Comparison of ENCODE assay signal across 8 cellular contexts in genomic region chr6:46129634-46130505, GRCh38. TPM values are rescaled to one million over a fixed set of nuclear protein-coding genes. Genes with fewer than 3 reads are reported as not detected.
DNase-seq lines count a peak whose midpoint lies in the region; ATAC-seq and TF ChIP-seq lines count a peak whose summit lies in the region.

TSS of gene ENPP4 (plus strand) at chr6:46129989. CDS start at chr6:46139584, 9,595 bp downstream.

- POLR2A ChIA-PET in HEK293 (lab: Yijun Ruan, JAX): interaction anchor here (0.6 to 1.8 kb wide), 9 partner anchors 9 to 217 kb away, joined by 3 to 12 read pairs (median 3); partner anchors contain the start of genes CLIC5 and ENPP5

- intact Hi-C loops in adrenal gland (cut with DNase I): no loop called here
- intact Hi-C loops in left ventricle myocardium inferior (cut with micrococcal nuclease): no loop called here
- intact Hi-C loops in posterior vena cava (cut with DNase I): no loop called here

- H3K4me3 ChIP-seq in HEK293 (ENCODE audit: low read depth, low read length): peak within 1 kb of the TSS; percentile 88
- peak within 1 kb of the TSS; percentile 94 for H3K4me3 ChIP-seq in SU-DHL-6 (ENCODE audit: insufficient read depth, low read length, poor library complexity, severe bottlenecking)
- peak within 1 kb of the TSS; percentile 33 to 85 (median 67) for H3K4me3 ChIP-seq in adrenal gland
- H3K4me3 ChIP-seq in left ventricle myocardium inferior: peak within 1 kb of the TSS; percentile 79
- peak within 1 kb of the TSS; percentile 66 to 93 (median 72) for H3K4me3 ChIP-seq in upper lobe of left lung

- no peak for TF ChIP-seq CTCF in HEK293 (tag by site-specific recombination; IDR thresholded peaks at IDR 0.05)
- no peak for TF ChIP-seq CTCF in SU-DHL-6 (IDR thresholded peaks at IDR 0.05; ENCODE audit: insufficient read depth, low read length, poor library complexity, severe bottlenecking)
- TF ChIP-seq CTCF in adrenal gland (IDR thresholded peaks at IDR 0.05): peak in 1 of 6 experiments; percentile 15
- TF ChIP-seq CTCF in left ventricle myocardium inferior (IDR thresholded peaks at IDR 0.05; ENCODE audit: borderline replicate concordance): peak; percentile 13
- TF ChIP-seq CTCF in upper lobe of left lung (IDR thresholded peaks at IDR 0.05): peak in 4 of 6 experiments; percentile 6 to 26 (median 20)

- H2AFZ ChIP-seq in SU-DHL-6 (ENCODE audit: low read depth, low read length, severe bottlenecking): peak within 1 kb of the TSS; percentile 98

- TF ChIP-seq POLR2A in adrenal gland (IDR thresholded peaks at IDR 0.05) (peak; percentile 77 to 80), upper lobe of left lung (IDR thresholded peaks at IDR 0.05) (peak in 3 of 4 donors; percentile 68 to 96 (median 94))

- CTCF ChIA-PET in HEK293 (lab: Yijun Ruan, JAX): interaction anchor here (0.5 to 3.3 kb wide), 8 partner anchors 39 to 955 kb away, joined by 3 to 14 read pairs (median 4); no protein-coding TSS in a partner anchor

- peak within 1 kb of the TSS; percentile 85 for H3K4me2 ChIP-seq in SU-DHL-6 (ENCODE audit: low read depth, low read length, poor library complexity, severe bottlenecking)

- H3K4me1 ChIP-seq in HEK293 (ENCODE audit: control insufficient read depth, insufficient read depth, low read length): no peaks in the 10 kb centered on the region
- peaks cover 3 to 11% of the 10 kb centered on the region in 2 donors for H3K4me1 ChIP-seq in adrenal gland (replicated peaks in 1 of 2)
- H3K4me1 ChIP-seq in left ventricle myocardium inferior: peaks cover 57% of the 10 kb centered on the region
- H3K4me1 ChIP-seq in upper lobe of left lung: peaks cover 16 to 37% (median 24%) of the 10 kb centered on the region in 4 donors

- DNase-seq in GM04504 (ENCODE audit: low read depth): peak; percentile 28
- peak; percentile 94 for DNase-seq in NCI-H1092 (lab: John Stamatoyannopoulos, UW)
- peak; percentile 85 to 96 (median 90) for DNase-seq in adrenal gland
- peak; percentile 81 for DNase-seq in left ventricle myocardium inferior
- peak; percentile 96 for DNase-seq in posterior vena cava (ENCODE audit: low spot score)
- peak; percentile 92 to 96 for DNase-seq in upper lobe of left lung

- ATAC-seq in upper lobe of left lung (ENCODE audit: low FRiP score in 2 of 2): peak; percentile 99 to 100

- H3K9ac ChIP-seq in SU-DHL-6 (ENCODE audit: low read length): peak within 1 kb of the TSS; percentile 81

- H3K36me3 ChIP-seq in HEK293 (ENCODE audit: control insufficient read depth in 2 of 2, insufficient read depth in 1 of 2, low read length in 2 of 2): no peaks in the 10 kb centered on the region
- no peaks in the 10 kb centered on the region for H3K36me3 ChIP-seq in SU-DHL-6 (ENCODE audit: low read length)
- H3K36me3 ChIP-seq in adrenal gland (replicated peaks in 1 of 2): no peaks in the 10 kb centered on the region
- no peaks in the 10 kb centered on the region for H3K36me3 ChIP-seq in left ventricle myocardium inferior
- no peaks in the 10 kb centered on the region for H3K36me3 ChIP-seq in upper lobe of left lung

- 1 to 2% (median 1%) methylated on average over 20 to 61 of the region's 61 CpGs for WGBS in adrenal gland, 4 donors
- WGBS in upper lobe of left lung, 2 donors: 2 to 3% methylated on average over 34 to 50 of the region's 61 CpGs

- no peaks in the 10 kb centered on the region for H3K9me2 ChIP-seq in SU-DHL-6 (replicated peaks; ENCODE audit: insufficient read depth, low read length)

- H3K27ac ChIP-seq in HEK293 (ENCODE audit: extremely low read depth, low read depth, low read length) (peak within 1 kb of the TSS; percentile 46; the same call in 1 of the 2 replicates), SU-DHL-6 (ENCODE audit: low read depth, low read length) (peak within 1 kb of the TSS; percentile 50), adrenal gland (peak within 1 kb of the TSS in 3 of 5 donors; percentile 33 to 67 (median 62)), left ventricle myocardium inferior (replicated peaks) (peak within 1 kb of the TSS; percentile 85), upper lobe of left lung (peak within 1 kb of the TSS; percentile 78 to 93 (median 89))

- H3K9me3 ChIP-seq in HEK293 (ENCODE audit: control insufficient read depth, insufficient read depth, low read depth, low read length) (no peaks in the 10 kb centered on the region), SU-DHL-6 (ENCODE audit: insufficient read depth, low read length) (no peaks in the 10 kb centered on the region), adrenal gland (replicated peaks in 1 of 3) (no peaks in the 10 kb centered on the region), left ventricle myocardium inferior (replicated peaks) (no peaks in the 10 kb centered on the region), upper lobe of left lung (no peaks in the 10 kb centered on the region)

- H4K20me1 ChIP-seq in SU-DHL-6 (ENCODE audit: low read depth, low read length): peaks cover 15% of the 10 kb centered on the region

- H3K27me3 ChIP-seq in SU-DHL-6 (ENCODE audit: low read length) (no peaks in the 10 kb centered on the region), adrenal gland (no peaks in the 10 kb centered on the region), left ventricle myocardium inferior (ENCODE audit: low read depth) (no peaks in the 10 kb centered on the region), upper lobe of left lung (no peaks in the 10 kb centered on the region)

- peaks cover 13% of the 10 kb centered on the region for H3F3A ChIP-seq in SU-DHL-6 (ENCODE audit: insufficient read depth)

- H3K79me2 ChIP-seq in SU-DHL-6 (ENCODE audit: insufficient read depth, low read length): peaks cover 43% of the 10 kb centered on the region

- no peak for TF ChIP-seq EP300 in upper lobe of left lung (IDR thresholded peaks at IDR 0.05)

TF ChIP-seq in HEK293, 187 proteins besides CTCF, POLR2A, EP300 and RAD21 (continues in another document):
- TF ChIP-seq ZNF837 (tag by site-specific recombination; IDR thresholded peaks at IDR 0.05) (no peak), KLF10 (tag by site-specific recombination; IDR thresholded peaks at IDR 0.05) (no peak), TRIM28 (IDR thresholded peaks at IDR 0.05; ENCODE audit: borderline replicate concordance, low read length) (peak; percentile 65; the same call in 1 of the 2 replicates), ZBTB8A (tag by site-specific recombination; IDR thresholded peaks at IDR 0.05) (peak; percentile 30; the same call in 1 of the 2 replicates), ZFHX2 (tag by site-specific recombination; conservative IDR thresholded peaks at IDR 0.05) (no peak), ZNF555 (tag by site-specific recombination; conservative IDR thresholded peaks at IDR 0.05) (no peak), SCRT1 (tag by site-specific recombination; IDR thresholded peaks at IDR 0.05; ENCODE audit: borderline replicate concordance) (peak; percentile 69; the same call in 1 of the 2 replicates), PRDM10 (tag by site-specific recombination; IDR thresholded peaks at IDR 0.05) (peak; percentile 81), HOXC10 (CRISPR knock-in tag; IDR thresholded peaks at IDR 0.05) (no peak), KLF7 (tag by site-specific recombination; IDR thresholded peaks at IDR 0.05; ENCODE audit: borderline replicate concordance) (0 out of 2 replicates have a peak, but pooled peaks have one; percentile 34), ZNF311 (tag by site-specific recombination; IDR thresholded peaks at IDR 0.05; ENCODE audit: borderline replicate concordance) (no peak), SP2 (tag by site-specific recombination; IDR thresholded peaks at IDR 0.05) (peak; percentile 84), ZBTB26 (tag by site-specific recombination; optimal IDR thresholded peaks at IDR 0.05) (peak; percentile 82), ZNF548 (tag by site-specific recombination; IDR thresholded peaks at IDR 0.05) (no peak), ZNF549 (tag by site-specific recombination; IDR thresholded peaks at IDR 0.05) (no peak), ZNF202 (tag by site-specific recombination; IDR thresholded peaks at IDR 0.05; ENCODE audit: borderline replicate concordance) (no peak)

RNA-seq across cellular contexts. Expression of gene ENPP4, which starts in this region (rescaled TPM):
- 10 to 100 TPM; 10.8 to 31.0 (median 15.5) TPM for total RNA-seq in adrenal gland
- 10 to 100 TPM in 1 of 3 donors, 1 to 10 TPM in 2; 2.3 to 13.9 (median 4.4) TPM for polyA plus RNA-seq in adrenal gland
- 21.9 TPM for total RNA-seq in left ventricle myocardium inferior
- total RNA-seq in posterior vena cava: 10 to 100 TPM; 11.7 to 14.6 TPM
- total RNA-seq in upper lobe of left lung: 10 to 100 TPM; 10.5 to 45.7 (median 24.3) TPM

Comparison
In these comparisons a context has a peak if more than half of its experiments do, and no peak if none do; other contexts are left out.
1. Peak in every context shown above with its lines: DNase-seq, ATAC-seq, H3K4me3 ChIP-seq and H3K27ac ChIP-seq.
2. DNase-seq: peak in every context shown above with its lines; median percentile 96 in posterior vena cava; 94 in NCI-H1092; 94 in upper lobe of left lung; 90 in adrenal gland; 81 in left ventricle myocardium inferior; 28 in GM04504.
3. CTCF ChIP-seq: peak in left ventricle myocardium inferior (single experiment) and upper lobe of left lung (4 of 6); none in HEK293 (single experiment) and SU-DHL-6 (single experiment).